Comparison of ENCODE assay signal across 1 cellular context in the genomic region with DNA sequence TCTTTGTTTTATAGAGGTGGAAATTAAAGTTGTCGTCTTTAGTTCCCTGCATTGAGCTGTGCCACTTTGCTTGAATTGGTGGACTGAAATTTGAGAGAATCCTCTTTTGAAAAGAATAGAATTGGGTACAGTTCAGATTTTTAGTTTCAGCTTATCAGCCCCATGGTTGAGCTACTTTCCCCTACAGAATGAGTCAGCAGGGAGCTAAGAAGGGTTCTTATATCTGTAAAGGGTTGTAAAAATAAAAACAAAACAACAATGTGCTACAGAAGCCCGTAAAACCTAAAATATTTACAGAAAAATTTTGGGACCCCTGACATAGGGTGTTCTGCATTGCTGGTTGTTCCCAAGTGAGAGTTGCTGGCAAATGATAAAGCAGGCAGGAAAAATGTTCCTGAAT.
TF ChIP-seq lines count a peak whose summit lies in the region.

No MANE protein-coding gene starts in this region.

TF ChIP-seq in GM12878, 131 proteins besides CTCF, POLR2A, EP300 and RAD21:
- TF ChIP-seq, protein P1, sequence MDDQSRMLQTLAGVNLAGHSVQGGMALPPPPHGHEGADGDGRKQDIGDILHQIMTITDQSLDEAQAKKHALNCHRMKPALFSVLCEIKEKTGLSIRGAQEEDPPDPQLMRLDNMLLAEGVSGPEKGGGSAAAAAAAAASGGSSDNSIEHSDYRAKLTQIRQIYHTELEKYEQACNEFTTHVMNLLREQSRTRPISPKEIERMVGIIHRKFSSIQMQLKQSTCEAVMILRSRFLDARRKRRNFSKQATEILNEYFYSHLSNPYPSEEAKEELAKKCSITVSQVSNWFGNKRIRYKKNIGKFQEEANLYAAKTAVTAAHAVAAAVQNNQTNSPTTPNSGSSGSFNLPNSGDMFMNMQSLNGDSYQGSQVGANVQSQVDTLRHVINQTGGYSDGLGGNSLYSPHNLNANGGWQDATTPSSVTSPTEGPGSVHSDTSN (IDR thresholded peaks at IDR 0.05; ENCODE audit: insufficient replicate concordance, low read depth, low read length) = no peak
- TF ChIP-seq, protein P2, sequence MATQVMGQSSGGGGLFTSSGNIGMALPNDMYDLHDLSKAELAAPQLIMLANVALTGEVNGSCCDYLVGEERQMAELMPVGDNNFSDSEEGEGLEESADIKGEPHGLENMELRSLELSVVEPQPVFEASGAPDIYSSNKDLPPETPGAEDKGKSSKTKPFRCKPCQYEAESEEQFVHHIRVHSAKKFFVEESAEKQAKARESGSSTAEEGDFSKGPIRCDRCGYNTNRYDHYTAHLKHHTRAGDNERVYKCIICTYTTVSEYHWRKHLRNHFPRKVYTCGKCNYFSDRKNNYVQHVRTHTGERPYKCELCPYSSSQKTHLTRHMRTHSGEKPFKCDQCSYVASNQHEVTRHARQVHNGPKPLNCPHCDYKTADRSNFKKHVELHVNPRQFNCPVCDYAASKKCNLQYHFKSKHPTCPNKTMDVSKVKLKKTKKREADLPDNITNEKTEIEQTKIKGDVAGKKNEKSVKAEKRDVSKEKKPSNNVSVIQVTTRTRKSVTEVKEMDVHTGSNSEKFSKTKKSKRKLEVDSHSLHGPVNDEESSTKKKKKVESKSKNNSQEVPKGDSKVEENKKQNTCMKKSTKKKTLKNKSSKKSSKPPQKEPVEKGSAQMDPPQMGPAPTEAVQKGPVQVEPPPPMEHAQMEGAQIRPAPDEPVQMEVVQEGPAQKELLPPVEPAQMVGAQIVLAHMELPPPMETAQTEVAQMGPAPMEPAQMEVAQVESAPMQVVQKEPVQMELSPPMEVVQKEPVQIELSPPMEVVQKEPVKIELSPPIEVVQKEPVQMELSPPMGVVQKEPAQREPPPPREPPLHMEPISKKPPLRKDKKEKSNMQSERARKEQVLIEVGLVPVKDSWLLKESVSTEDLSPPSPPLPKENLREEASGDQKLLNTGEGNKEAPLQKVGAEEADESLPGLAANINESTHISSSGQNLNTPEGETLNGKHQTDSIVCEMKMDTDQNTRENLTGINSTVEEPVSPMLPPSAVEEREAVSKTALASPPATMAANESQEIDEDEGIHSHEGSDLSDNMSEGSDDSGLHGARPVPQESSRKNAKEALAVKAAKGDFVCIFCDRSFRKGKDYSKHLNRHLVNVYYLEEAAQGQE (IDR thresholded peaks at IDR 0.05; ENCODE audit: low read depth, low read length) = no peak
- TF ChIP-seq, protein P3, sequence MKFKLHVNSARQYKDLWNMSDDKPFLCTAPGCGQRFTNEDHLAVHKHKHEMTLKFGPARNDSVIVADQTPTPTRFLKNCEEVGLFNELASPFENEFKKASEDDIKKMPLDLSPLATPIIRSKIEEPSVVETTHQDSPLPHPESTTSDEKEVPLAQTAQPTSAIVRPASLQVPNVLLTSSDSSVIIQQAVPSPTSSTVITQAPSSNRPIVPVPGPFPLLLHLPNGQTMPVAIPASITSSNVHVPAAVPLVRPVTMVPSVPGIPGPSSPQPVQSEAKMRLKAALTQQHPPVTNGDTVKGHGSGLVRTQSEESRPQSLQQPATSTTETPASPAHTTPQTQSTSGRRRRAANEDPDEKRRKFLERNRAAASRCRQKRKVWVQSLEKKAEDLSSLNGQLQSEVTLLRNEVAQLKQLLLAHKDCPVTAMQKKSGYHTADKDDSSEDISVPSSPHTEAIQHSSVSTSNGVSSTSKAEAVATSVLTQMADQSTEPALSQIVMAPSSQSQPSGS (IDR thresholded peaks at IDR 0.05; ENCODE audit: low read length) = no peak
- TF ChIP-seq POLR2AphosphoS2 (IDR thresholded peaks at IDR 0.05; ENCODE audit: low read depth, low read length) (no peak), ZNF24 (IDR thresholded peaks at IDR 0.05) (no peak), RUNX3 (IDR thresholded peaks at IDR 0.05; ENCODE audit: low read length) (no peak), RB1 (IDR thresholded peaks at IDR 0.05; ENCODE audit: borderline replicate concordance) (no peak), MTA2 (IDR thresholded peaks at IDR 0.05; ENCODE audit: low read depth) (no peak), ZNF274 (IDR thresholded peaks at IDR 0.05; ENCODE audit: insufficient read depth, insufficient read length) (no peak), HCFC1 (IDR thresholded peaks at IDR 0.05; ENCODE audit: low read length) (no peak), PML (IDR thresholded peaks at IDR 0.05; ENCODE audit: low read length) (no peak), JUND (IDR thresholded peaks at IDR 0.05; ENCODE audit: low read depth, low read length) (no peak), CBFB (IDR thresholded peaks at IDR 0.05; ENCODE audit: low read depth) (no peak)
- TF ChIP-seq, protein P4, sequence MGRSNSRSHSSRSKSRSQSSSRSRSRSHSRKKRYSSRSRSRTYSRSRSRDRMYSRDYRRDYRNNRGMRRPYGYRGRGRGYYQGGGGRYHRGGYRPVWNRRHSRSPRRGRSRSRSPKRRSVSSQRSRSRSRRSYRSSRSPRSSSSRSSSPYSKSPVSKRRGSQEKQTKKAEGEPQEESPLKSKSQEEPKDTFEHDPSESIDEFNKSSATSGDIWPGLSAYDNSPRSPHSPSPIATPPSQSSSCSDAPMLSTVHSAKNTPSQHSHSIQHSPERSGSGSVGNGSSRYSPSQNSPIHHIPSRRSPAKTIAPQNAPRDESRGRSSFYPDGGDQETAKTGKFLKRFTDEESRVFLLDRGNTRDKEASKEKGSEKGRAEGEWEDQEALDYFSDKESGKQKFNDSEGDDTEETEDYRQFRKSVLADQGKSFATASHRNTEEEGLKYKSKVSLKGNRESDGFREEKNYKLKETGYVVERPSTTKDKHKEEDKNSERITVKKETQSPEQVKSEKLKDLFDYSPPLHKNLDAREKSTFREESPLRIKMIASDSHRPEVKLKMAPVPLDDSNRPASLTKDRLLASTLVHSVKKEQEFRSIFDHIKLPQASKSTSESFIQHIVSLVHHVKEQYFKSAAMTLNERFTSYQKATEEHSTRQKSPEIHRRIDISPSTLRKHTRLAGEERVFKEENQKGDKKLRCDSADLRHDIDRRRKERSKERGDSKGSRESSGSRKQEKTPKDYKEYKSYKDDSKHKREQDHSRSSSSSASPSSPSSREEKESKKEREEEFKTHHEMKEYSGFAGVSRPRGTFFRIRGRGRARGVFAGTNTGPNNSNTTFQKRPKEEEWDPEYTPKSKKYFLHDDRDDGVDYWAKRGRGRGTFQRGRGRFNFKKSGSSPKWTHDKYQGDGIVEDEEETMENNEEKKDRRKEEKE (IDR thresholded peaks at IDR 0.05) = no peak
- TF ChIP-seq, protein P5, sequence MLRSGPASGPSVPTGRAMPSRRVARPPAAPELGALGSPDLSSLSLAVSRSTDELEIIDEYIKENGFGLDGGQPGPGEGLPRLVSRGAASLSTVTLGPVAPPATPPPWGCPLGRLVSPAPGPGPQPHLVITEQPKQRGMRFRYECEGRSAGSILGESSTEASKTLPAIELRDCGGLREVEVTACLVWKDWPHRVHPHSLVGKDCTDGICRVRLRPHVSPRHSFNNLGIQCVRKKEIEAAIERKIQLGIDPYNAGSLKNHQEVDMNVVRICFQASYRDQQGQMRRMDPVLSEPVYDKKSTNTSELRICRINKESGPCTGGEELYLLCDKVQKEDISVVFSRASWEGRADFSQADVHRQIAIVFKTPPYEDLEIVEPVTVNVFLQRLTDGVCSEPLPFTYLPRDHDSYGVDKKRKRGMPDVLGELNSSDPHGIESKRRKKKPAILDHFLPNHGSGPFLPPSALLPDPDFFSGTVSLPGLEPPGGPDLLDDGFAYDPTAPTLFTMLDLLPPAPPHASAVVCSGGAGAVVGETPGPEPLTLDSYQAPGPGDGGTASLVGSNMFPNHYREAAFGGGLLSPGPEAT (IDR thresholded peaks at IDR 0.05; ENCODE audit: low read depth) = no peak
